1 cellular context compared by ENCODE assay signal in the genomic region with DNA sequence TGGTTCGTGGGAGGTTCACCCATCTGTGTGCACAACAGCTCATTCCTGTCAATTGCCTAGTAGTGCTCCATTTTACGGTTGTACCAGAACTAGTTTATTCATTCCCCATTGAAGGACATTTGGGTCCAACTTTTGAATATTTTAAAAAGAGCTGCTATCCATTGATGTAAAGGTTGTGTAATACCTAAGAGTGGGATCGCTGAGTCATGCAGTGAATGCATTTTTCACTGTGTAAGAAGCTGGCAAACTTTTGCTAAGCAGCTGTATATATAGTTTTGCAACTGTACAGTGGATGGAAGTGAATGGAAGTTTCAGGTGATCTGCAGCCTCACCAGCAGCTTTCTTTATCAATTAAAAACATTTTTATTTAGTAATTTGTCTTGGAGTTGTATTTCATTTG.
TF ChIP-seq lines count a peak whose summit lies in the region.

No MANE protein-coding gene starts in this region.

TF ChIP-seq in IMR-90, 13 proteins besides CTCF, POLR2A, EP300 and RAD21:
- TF ChIP-seq NFE2L2 (IDR thresholded peaks at IDR 0.05; ENCODE audit: low read depth, low read length) (peak; percentile 96), MAZ (IDR thresholded peaks at IDR 0.05; ENCODE audit: borderline replicate concordance, low read depth, low read length) (no peak), BHLHE40 (IDR thresholded peaks at IDR 0.05; ENCODE audit: low read depth, low read length) (no peak), MXI1 (IDR thresholded peaks at IDR 0.05; ENCODE audit: borderline replicate concordance, low read depth, low read length) (no peak), MAFK (IDR thresholded peaks at IDR 0.05; ENCODE audit: low read depth, low read length) (peak; percentile 50; the same call in 1 of the 2 replicates), CEBPB (IDR thresholded peaks at IDR 0.05; ENCODE audit: low read depth, low read length) (peak; percentile 88), SMC3 (IDR thresholded peaks at IDR 0.05; ENCODE audit: low read depth, low read length) (no peak), FOS (IDR thresholded peaks at IDR 0.05; ENCODE audit: low read depth, low read length) (peak; percentile 37; the same call in 1 of the 2 replicates), RFX5 (IDR thresholded peaks at IDR 0.05; ENCODE audit: low read depth, low read length) (no peak), RCOR1 (IDR thresholded peaks at IDR 0.05; ENCODE audit: insufficient replicate concordance, low read length) (no peak), CHD1 (IDR thresholded peaks at IDR 0.05; ENCODE audit: low read depth, low read length) (no peak)
- TF ChIP-seq, protein P1, sequence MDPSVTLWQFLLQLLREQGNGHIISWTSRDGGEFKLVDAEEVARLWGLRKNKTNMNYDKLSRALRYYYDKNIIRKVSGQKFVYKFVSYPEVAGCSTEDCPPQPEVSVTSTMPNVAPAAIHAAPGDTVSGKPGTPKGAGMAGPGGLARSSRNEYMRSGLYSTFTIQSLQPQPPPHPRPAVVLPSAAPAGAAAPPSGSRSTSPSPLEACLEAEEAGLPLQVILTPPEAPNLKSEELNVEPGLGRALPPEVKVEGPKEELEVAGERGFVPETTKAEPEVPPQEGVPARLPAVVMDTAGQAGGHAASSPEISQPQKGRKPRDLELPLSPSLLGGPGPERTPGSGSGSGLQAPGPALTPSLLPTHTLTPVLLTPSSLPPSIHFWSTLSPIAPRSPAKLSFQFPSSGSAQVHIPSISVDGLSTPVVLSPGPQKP (IDR thresholded peaks at IDR 0.05; ENCODE audit: borderline replicate concordance, low read depth, low read length) = no peak
- TF ChIP-seq, protein P2, sequence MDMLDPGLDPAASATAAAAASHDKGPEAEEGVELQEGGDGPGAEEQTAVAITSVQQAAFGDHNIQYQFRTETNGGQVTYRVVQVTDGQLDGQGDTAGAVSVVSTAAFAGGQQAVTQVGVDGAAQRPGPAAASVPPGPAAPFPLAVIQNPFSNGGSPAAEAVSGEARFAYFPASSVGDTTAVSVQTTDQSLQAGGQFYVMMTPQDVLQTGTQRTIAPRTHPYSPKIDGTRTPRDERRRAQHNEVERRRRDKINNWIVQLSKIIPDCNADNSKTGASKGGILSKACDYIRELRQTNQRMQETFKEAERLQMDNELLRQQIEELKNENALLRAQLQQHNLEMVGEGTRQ (IDR thresholded peaks at IDR 0.05; ENCODE audit: low read depth, low read length) = no peak
